ENCODE assay signal across 10 cellular contexts in genomic region chr1:59446257-59446901, GRCh38.
A peak's percentile ranks its signal among the peaks of the same experiment; 100 is the strongest.
DNase-seq lines count a peak whose midpoint lies in the region; ATAC-seq and TF ChIP-seq lines count a peak whose summit lies in the region.
"Had no signal": no experiment of that assay in that cellular context is flagged by ENCODE, and none has a peak within 500 bp of the region (broad histone marks: within the 10 kb centered on the region; RNA-seq: fewer than 3 reads in every experiment).

No MANE protein-coding gene starts in this region.

- no peaks in the 10 kb centered on the region for H3K36me3 ChIP-seq in hepatocyte (replicated peaks; ENCODE audit: insufficient read depth, low read depth)
- H3K36me3 ChIP-seq in smooth muscle cell (ENCODE audit: low read depth), result no peaks in the 10 kb centered on the region

- H3K4me3 ChIP-seq in hepatocyte (no peak overlapping the region), smooth muscle cell (no peak overlapping the region)
- H3K4me3 ChIP-seq: skin epidermis had no signal

- no peaks in the 10 kb centered on the region for H3K9me2 ChIP-seq in hepatocyte (replicated peaks; ENCODE audit: insufficient read depth)

- H3K27me3 ChIP-seq in hepatocyte (no peaks in the 10 kb centered on the region), smooth muscle cell (ENCODE audit: low read depth) (no peaks in the 10 kb centered on the region)

- H3K36me3 Mint-ChIP-seq in T-helper 17 cell (ENCODE audit: low read depth), result no peaks in the 10 kb centered on the region
- H3K36me3 Mint-ChIP-seq in activated T-cell treated with anti-CD3 and anti-CD28 coated beads, Interleukin-2, amount 50 U/mL, for 4 hours (ENCODE audit: insufficient read depth), result no peaks in the 10 kb centered on the region

- H3K27ac ChIP-seq in hepatocyte (peak overlapping the region; percentile 70), smooth muscle cell (ENCODE audit: low read depth) (peak overlapping the region; percentile 75)

- peaks cover 22% of the 10 kb centered on the region for H3K4me1 ChIP-seq in hepatocyte (ENCODE audit: insufficient read depth)
- peaks cover 18% of the 10 kb centered on the region for H3K4me1 ChIP-seq in smooth muscle cell (ENCODE audit: low read depth)

- H3K79me2 ChIP-seq in hepatocyte, result no peaks in the 10 kb centered on the region
- no peaks in the 10 kb centered on the region for H3K79me2 ChIP-seq in smooth muscle cell (ENCODE audit: low read depth)

- no peaks in the 10 kb centered on the region for H3K9me3 Mint-ChIP-seq in activated T-cell treated with anti-CD3 and anti-CD28 coated beads, Interleukin-2, amount 50 U/mL, for 4 hours

- H3K27me3 Mint-ChIP-seq in T-helper 17 cell, result no peaks in the 10 kb centered on the region
- H3K27me3 Mint-ChIP-seq in activated T-cell treated with anti-CD3 and anti-CD28 coated beads, Interleukin-2, amount 50 U/mL, for 4 hours (ENCODE audit: low read depth), result no peaks in the 10 kb centered on the region

- H4K20me1 ChIP-seq in hepatocyte (ENCODE audit: insufficient read depth, poor library complexity, severe bottlenecking) (no peaks in the 10 kb centered on the region), smooth muscle cell (ENCODE audit: low read depth) (no peaks in the 10 kb centered on the region)

- WGBS in hepatocyte (ENCODE audit: low lambda C conversion rate, missing lambda C conversion rate), result 57% methylated on average over 9 of the region's 9 CpGs
- 17% methylated on average over 9 of the region's 9 CpGs for WGBS in smooth muscle cell (ENCODE audit: low lambda C conversion rate)

- DNase-seq in H4 (ENCODE audit: low spot score) (peak; percentile 28), amniotic epithelial cell (ENCODE audit: low read depth) (peak; percentile 96), hepatocyte (ENCODE audit: low spot score) (no peak), smooth muscle cell (lab: John Stamatoyannopoulos, UW; ENCODE audit: unreplicated experiment) (no peak), T-helper 17 cell (no peak), KG1 (lab: John Stamatoyannopoulos, UW) (no peak)
- no peak for DNase-seq in activated T-cell treated with anti-CD3 and anti-CD28 coated beads, Interleukin-2, amount 50 U/mL, for 4 hours
- DNase-seq: activated CD8-positive, alpha-beta memory T cell treated with anti-CD3 and anti-CD28 coated beads, Interleukin-2, amount 50 U/mL, for 48 hours had no signal

- H3K9ac ChIP-seq in smooth muscle cell (ENCODE audit: low read depth), result peak overlapping the region; percentile 42

- TF ChIP-seq CTCF in hepatocyte (IDR thresholded peaks at IDR 0.05; ENCODE audit: poor library complexity), result no peak
- TF ChIP-seq CTCF in smooth muscle cell (IDR thresholded peaks at IDR 0.05; ENCODE audit: borderline replicate concordance, insufficient read depth, poor library complexity, severe bottlenecking), result no peak

- no peak overlapping the region for H3K4me3 Mint-ChIP-seq in T-helper 17 cell
- H3K4me3 Mint-ChIP-seq in activated T-cell treated with anti-CD3 and anti-CD28 coated beads, Interleukin-2, amount 50 U/mL, for 4 hours, result no peak overlapping the region

- H3K4me2 ChIP-seq in hepatocyte (no peak overlapping the region), smooth muscle cell (peak overlapping the region; percentile 41)

- H3K4me1 Mint-ChIP-seq in T-helper 17 cell, result peaks cover 6% of the 10 kb centered on the region
- no peaks in the 10 kb centered on the region for H3K4me1 Mint-ChIP-seq in activated T-cell treated with anti-CD3 and anti-CD28 coated beads, Interleukin-2, amount 50 U/mL, for 4 hours (ENCODE audit: low read depth)

- ATAC-seq in T-helper 17 cell (no peak), HG03108 (IDR thresholded peaks at IDR 0.05; ENCODE audit: unreplicated experiment) (no peak)
- ATAC-seq in activated T-cell treated with anti-CD3 and anti-CD28 coated beads, Interleukin-2, amount 50 U/mL, for 4 hours, result no peak

- no peak overlapping the region for H3K27ac Mint-ChIP-seq in T-helper 17 cell

- H2AFZ ChIP-seq in hepatocyte, result peak overlapping the region; percentile 5
- H2AFZ ChIP-seq in smooth muscle cell (ENCODE audit: low read depth), result peak overlapping the region; percentile 2

- H3F3A ChIP-seq in smooth muscle cell (ENCODE audit: low read depth), result peaks cover 28% of the 10 kb centered on the region

- H3K9me3 ChIP-seq in hepatocyte (ENCODE audit: low read depth) (no peaks in the 10 kb centered on the region), smooth muscle cell (replicated peaks; ENCODE audit: low read depth) (no peaks in the 10 kb centered on the region), T-helper 17 cell (ENCODE audit: control insufficient read depth, low read length, poor library complexity, severe bottlenecking) (no peaks in the 10 kb centered on the region)

Comparison
In these comparisons a context has a peak if more than half of its experiments do, and no peak if none do; other contexts are left out.
1. DNase-seq: peak in H4 (single experiment) and amniotic epithelial cell (single experiment); none in hepatocyte (single experiment), smooth muscle cell (single experiment), T-helper 17 cell (0 of 3), KG1 (single experiment) and activated T-cell treated with anti-CD3 and anti-CD28 coated beads, Interleukin-2, amount 50 U/mL, for 4 hours (single experiment).